Comparison of ENCODE assay signal across 19 cellular contexts in the genomic region with DNA sequence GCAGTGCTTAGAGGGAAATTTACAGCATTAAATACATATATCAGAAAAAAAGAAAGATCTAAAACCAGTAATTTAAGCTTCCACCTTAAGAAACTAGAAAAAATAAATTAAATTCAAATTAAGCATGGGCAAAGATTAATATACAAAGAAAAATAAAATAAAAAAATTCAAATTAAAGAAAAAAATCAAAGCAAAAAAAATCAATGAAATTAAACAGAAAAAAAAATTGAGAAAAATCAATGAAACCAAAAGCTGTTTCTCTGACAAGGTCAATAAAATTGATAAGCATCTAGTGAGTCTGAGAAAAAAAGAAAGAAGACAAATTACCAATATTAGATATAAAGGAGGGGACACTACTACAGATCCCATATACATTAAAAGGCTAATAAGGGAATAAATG. TPM values are rescaled to one million over a fixed set of nuclear protein-coding genes. Genes with fewer than 3 reads are reported as not detected.
DNase-seq lines count a peak whose midpoint lies in the region; ATAC-seq, FAIRE-seq and TF ChIP-seq lines count a peak whose summit lies in the region.
"Had no signal": no experiment of that assay in that cellular context is flagged by ENCODE, and none has a peak within 500 bp of the region (broad histone marks: within the 10 kb centered on the region; RNA-seq: fewer than 3 reads in every experiment).

No MANE protein-coding gene starts in this region.

- no peak overlapping the region for H3K4me2 ChIP-seq in parathyroid adenoma (ENCODE audit: low read length)
- H3K4me2 ChIP-seq: BLaER1 had no signal

- no peaks in the 10 kb centered on the region for H3K9me3 Mint-ChIP-seq in WTC11
- H3K9me3 Mint-ChIP-seq in naive thymus-derived CD8-positive, alpha-beta T cell, result no peaks in the 10 kb centered on the region

- no peak overlapping the region for H3K9ac ChIP-seq in parathyroid adenoma
- H3K9ac ChIP-seq: BLaER1, GM23248 had no signal

- H3K4me1 Mint-ChIP-seq in WTC11, result peaks cover 20% of the 10 kb centered on the region
- H3K4me1 Mint-ChIP-seq in naive thymus-derived CD8-positive, alpha-beta T cell, result no peaks in the 10 kb centered on the region
- H3K4me1 Mint-ChIP-seq: CD14-positive monocyte; CD4-positive, alpha-beta memory T cell had no signal

- POLR2A ChIA-PET in WTC11 (lab: Charles Lee), result no interaction called here
- POLR2A ChIA-PET in naive thymus-derived CD8-positive, alpha-beta T cell (lab: Charles Lee), result no interaction called here

- H3K27me3 ChIP-seq in parathyroid adenoma (ENCODE audit: control insufficient read depth, insufficient read depth, low read length), result no peaks in the 10 kb centered on the region
- no peaks in the 10 kb centered on the region for H3K27me3 ChIP-seq in right lobe of liver
- H3K27me3 ChIP-seq: BLaER1 had no signal

- H3K27me3 Mint-ChIP-seq in WTC11 (ENCODE audit: low read depth), result no peaks in the 10 kb centered on the region; the same call in 1 of the 2 replicates
- H3K27me3 Mint-ChIP-seq in naive thymus-derived CD8-positive, alpha-beta T cell, result peaks cover 4 to 46% (median 19%) of the 10 kb centered on the region in 5 donors

- ATAC-seq in WTC11 (no peak), right lobe of liver (no peak), GM18873 (IDR thresholded peaks at IDR 0.05; ENCODE audit: low FRiP score, unreplicated experiment) (no peak)
- no peak for ATAC-seq in naive thymus-derived CD8-positive, alpha-beta T cell
- ATAC-seq: GM12878 had no signal

- TF ChIP-seq POLR2A in right lobe of liver (IDR thresholded peaks at IDR 0.05), result no peak

- no peaks in the 10 kb centered on the region for H3K36me3 Mint-ChIP-seq in WTC11
- no peaks in the 10 kb centered on the region for H3K36me3 Mint-ChIP-seq in naive thymus-derived CD8-positive, alpha-beta T cell
- H3K36me3 Mint-ChIP-seq: CD14-positive monocyte; CD4-positive, alpha-beta memory T cell had no signal

- H2AFZ ChIP-seq in parathyroid adenoma, result no peak overlapping the region
- H2AFZ ChIP-seq: GM23248 had no signal

- CTCF ChIA-PET in WTC11 (lab: Charles Lee), result no interaction called here

- H3K36me3 ChIP-seq in parathyroid adenoma (ENCODE audit: control insufficient read depth, insufficient read depth, low read length), result no peaks in the 10 kb centered on the region
- H3K36me3 ChIP-seq in right lobe of liver, result no peaks in the 10 kb centered on the region
- H3K36me3 ChIP-seq: BLaER1, HAP-1 had no signal

- DNase-seq in WTC11 (ENCODE audit: low spot score), result no peak
- DNase-seq in frontal cortex (ENCODE audit: low spot score in 2 of 2), result no peak
- DNase-seq in right lobe of liver, result no peak
- DNase-seq in naive thymus-derived CD8-positive, alpha-beta T cell, result no peak
- DNase-seq: CD4-positive, alpha-beta memory T cell; DMS153; DMS79; GF-D8; GM23248 had no signal

- H3K9me3 ChIP-seq in parathyroid adenoma (ENCODE audit: control insufficient read depth, low read length) (no peaks in the 10 kb centered on the region), right lobe of liver (no peaks in the 10 kb centered on the region)
- H3K9me3 ChIP-seq: BLaER1, HAP-1 had no signal

- H3K4me1 ChIP-seq in parathyroid adenoma, result peaks cover 18% of the 10 kb centered on the region
- H3K4me1 ChIP-seq in right lobe of liver, result peaks cover 0 to 22% (median 6%) of the 10 kb centered on the region in 4 donors
- H3K4me1 ChIP-seq: BLaER1 had no signal

- H3K4me3 Mint-ChIP-seq in WTC11, result no peak overlapping the region
- no peak overlapping the region for H3K4me3 Mint-ChIP-seq in naive thymus-derived CD8-positive, alpha-beta T cell
- H3K4me3 Mint-ChIP-seq: CD14-positive monocyte; CD4-positive, alpha-beta memory T cell had no signal

- peaks cover 22% of the 10 kb centered on the region for H3K79me2 ChIP-seq in parathyroid adenoma

- intact Hi-C loops in right lobe of liver (cut with DNase I), result no loop called here

- FAIRE-seq in A204.1 (lab: Jason Lieb, UNC) (peak; percentile 68), frontal cortex (lab: Jason Lieb, UNC) (peak; percentile 90)
- FAIRE-seq: GM12878, GM19239 had no signal

- H3K4me3 ChIP-seq in parathyroid adenoma (ENCODE audit: low read depth, low read length) (no peak overlapping the region), right lobe of liver (no peak overlapping the region)
- H3K4me3 ChIP-seq: BLaER1, GM12878, GM23248, HAP-1 had no signal

- H3K27ac Mint-ChIP-seq in WTC11, result no peak overlapping the region
- H3K27ac Mint-ChIP-seq in naive thymus-derived CD8-positive, alpha-beta T cell, result no peak overlapping the region
- H3K27ac Mint-ChIP-seq: CD14-positive monocyte; CD4-positive, alpha-beta memory T cell had no signal

- H3K27ac ChIP-seq in parathyroid adenoma, result peak overlapping the region; percentile 34
- H3K27ac ChIP-seq in right lobe of liver, result no peak overlapping the region
- H3K27ac ChIP-seq: 22Rv1, BLaER1, GM23248, HL-60 had no signal

- no peak for TF ChIP-seq CTCF in WTC11 (IDR thresholded peaks at IDR 0.05)
- TF ChIP-seq CTCF in parathyroid adenoma (IDR thresholded peaks at IDR 0.05), result no peak
- no peak for TF ChIP-seq CTCF in right lobe of liver (IDR thresholded peaks at IDR 0.05)

TF ChIP-seq in WTC11, 78 proteins besides CTCF, POLR2A, EP300 and RAD21:
- TF ChIP-seq HMGA2 (CRISPR knock-in tag; IDR thresholded peaks at IDR 0.05), result peak; percentile 76
- TF ChIP-seq IRF2 (CRISPR knock-in tag; IDR thresholded peaks at IDR 0.05; ENCODE audit: borderline replicate concordance, low read depth), result no peak
- TF ChIP-seq, protein P1, sequence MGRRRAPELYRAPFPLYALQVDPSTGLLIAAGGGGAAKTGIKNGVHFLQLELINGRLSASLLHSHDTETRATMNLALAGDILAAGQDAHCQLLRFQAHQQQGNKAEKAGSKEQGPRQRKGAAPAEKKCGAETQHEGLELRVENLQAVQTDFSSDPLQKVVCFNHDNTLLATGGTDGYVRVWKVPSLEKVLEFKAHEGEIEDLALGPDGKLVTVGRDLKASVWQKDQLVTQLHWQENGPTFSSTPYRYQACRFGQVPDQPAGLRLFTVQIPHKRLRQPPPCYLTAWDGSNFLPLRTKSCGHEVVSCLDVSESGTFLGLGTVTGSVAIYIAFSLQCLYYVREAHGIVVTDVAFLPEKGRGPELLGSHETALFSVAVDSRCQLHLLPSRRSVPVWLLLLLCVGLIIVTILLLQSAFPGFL (CRISPR knock-in tag; IDR thresholded peaks at IDR 0.05; ENCODE audit: borderline replicate concordance), result no peak
TF ChIP-seq in WTC11: peak in this region for 1.

RNA-seq across cellular contexts. Expression of a gene that starts 26.0 kb away (rescaled TPM):
- total RNA-seq in WTC11 (2021) (20.7 to 23.7 TPM (median 21.9 TPM) in 3 replicates), frontal cortex (21.2 TPM), right lobe of liver (10 to 100 TPM; 18.8 to 52.7 (median 33.9) TPM)
- total RNA-seq in naive thymus-derived CD8-positive, alpha-beta T cell, result not detected
- not detected for polyA plus RNA-seq in naive thymus-derived CD8-positive, alpha-beta T cell
- total RNA-seq: CD4-positive, alpha-beta memory T cell had no signal
- polyA plus RNA-seq: CD4-positive, alpha-beta memory T cell had no signal

Comparison
In these comparisons a context has a peak if more than half of its experiments do, and no peak if none do; other contexts are left out.
1. RNA of a gene that starts 26.0 kb away (total RNA-seq): 18.8 to 52.7 TPM in right lobe of liver, 20.7 to 23.7 TPM in WTC11 and 21.2 TPM in frontal cortex (single experiment); not detected in naive thymus-derived CD8-positive, alpha-beta T cell; every median in the first group is over 10 times any median in the second.